Comparison of ENCODE assay signal across 8 cellular contexts in genomic region chr5:151426347-151426746, GRCh38. TPM values are rescaled to one million over a fixed set of nuclear protein-coding genes. Genes with fewer than 3 reads are reported as not detected.
A peak's percentile ranks its signal among the peaks of the same experiment; 100 is the strongest.
DNase-seq lines count a peak whose midpoint lies in the region; ATAC-seq and TF ChIP-seq lines count a peak whose summit lies in the region.
"Not testable (repeated sequence)": the region's sequence is repeated elsewhere in the genome, so short reads cannot be mapped to it uniquely, and the experiment has no call there.

No MANE protein-coding gene starts in this region.

- not testable (repeated sequence) for H3K9me3 ChIP-seq in Caco-2; Karpas-422 (ENCODE audit: low read length); WERI-Rb-1 (ENCODE audit: severe bottlenecking)

- DNase-seq in Caco-2 (peak; percentile 32 to 71), Karpas-422 (peak; percentile 29), NCI-H524 treated with DMSO at 0.1 percent for 48 hours (lab: John Stamatoyannopoulos, UW) (peak; percentile 8), NCI-H82 treated with DMSO at 0.1 percent for 48 hours (lab: John Stamatoyannopoulos, UW; ENCODE audit: unreplicated experiment) (peak; percentile 7), WERI-Rb-1 (peak; percentile 33), mesendoderm (peak; percentile 47)
- not testable (repeated sequence) for DNase-seq in glutamatergic neuron

- not testable (repeated sequence) for H3K36me3 ChIP-seq in Caco-2 (ENCODE audit: control insufficient read depth, insufficient read depth, low read length); Karpas-422 (ENCODE audit: insufficient read depth, low read length); WERI-Rb-1; mesendoderm (ENCODE audit: control insufficient read depth, insufficient read depth, low read length)

- not testable (repeated sequence) for BruUV-seq in Caco-2 (replicated peaks; lab: Mats Ljungman, UMichigan)

- H4K5ac ChIP-seq in mesendoderm (ENCODE audit: low read length) = not testable (repeated sequence)

- H3K18ac ChIP-seq in mesendoderm (ENCODE audit: low read length) = not testable (repeated sequence)

- H3K27ac Mint-ChIP-seq in Caco-2 (ENCODE audit: unreplicated experiment) = peak overlapping the region; percentile 34
- peak overlapping the region; percentile 75 for H3K27ac Mint-ChIP-seq in glutamatergic neuron (ENCODE audit: unreplicated experiment)
- H3K27ac Mint-ChIP-seq in stimulated activated memory B cell treated with anti-CD40 and anti-IgM and Interleukin-4, amounts not matched to agents 10 μg/mL and 1 μg/mL and 100 μg/mL, for 72 hours = peak overlapping the region; percentile 70

- peaks cover 21% of the 10 kb centered on the region for H3K4me1 ChIP-seq in Caco-2
- peaks cover 26% of the 10 kb centered on the region for H3K4me1 ChIP-seq in Karpas-422 (ENCODE audit: low read length)
- H3K4me1 ChIP-seq in mesendoderm (ENCODE audit: control insufficient read depth, low read depth, low read length) = not testable (repeated sequence)

- intact Hi-C loops in Caco-2 (cut with micrococcal nuclease; ENCODE audit: unreplicated experiment) = loop anchor here (2.0 kb wide), 1 partner anchor 42 kb away; no protein-coding TSS in a partner anchor

- H2BK5ac ChIP-seq in mesendoderm (ENCODE audit: low read length) = not testable (repeated sequence)

- peaks cover 26% of the 10 kb centered on the region for H3K4me1 Mint-ChIP-seq in Caco-2 (ENCODE audit: low read depth, unreplicated experiment)
- peaks cover 18% of the 10 kb centered on the region for H3K4me1 Mint-ChIP-seq in glutamatergic neuron (ENCODE audit: low read depth, unreplicated experiment)
- peaks cover 26% of the 10 kb centered on the region for H3K4me1 Mint-ChIP-seq in stimulated activated memory B cell treated with anti-CD40 and anti-IgM and Interleukin-4, amounts not matched to agents 10 μg/mL and 1 μg/mL and 100 μg/mL, for 72 hours

- H3K4me3 ChIP-seq in Caco-2 (ENCODE audit: low read depth, low read length); Karpas-422 (ENCODE audit: low read length); WERI-Rb-1 (ENCODE audit: low read depth, low read length); mesendoderm (ENCODE audit: low read length): not testable (repeated sequence)

- not testable (repeated sequence) for H2AK5ac ChIP-seq in mesendoderm (ENCODE audit: low read length)

- H3K9ac ChIP-seq in Karpas-422 (ENCODE audit: low read length); mesendoderm (ENCODE audit: low read length): not testable (repeated sequence)

- not testable (repeated sequence) for H4K20me1 ChIP-seq in Karpas-422 (ENCODE audit: insufficient read depth, low read depth, low read length)

- not testable (repeated sequence) for H2BK15ac ChIP-seq in mesendoderm (replicated peaks; ENCODE audit: low read depth)

- H3K9me2 ChIP-seq in Karpas-422 (replicated peaks; ENCODE audit: insufficient read depth, low read length) = not testable (repeated sequence)

- not testable (repeated sequence) for H3K4ac ChIP-seq in mesendoderm (ENCODE audit: low read depth, low read length)

- ATAC-seq in stimulated activated memory B cell treated with anti-CD40 and anti-IgM and Interleukin-4, amounts not matched to agents 10 μg/mL and 1 μg/mL and 100 μg/mL, for 72 hours = not testable (repeated sequence)

- not testable (repeated sequence) for H2AFZ ChIP-seq in Karpas-422 (ENCODE audit: low read length)

- TF ChIP-seq CTCF in Caco-2 (IDR thresholded peaks at IDR 0.05; ENCODE audit: insufficient read depth in 1 of 2, low read depth in 1 of 2, low read length in 1 of 2, severe bottlenecking in 1 of 2, unreplicated experiment in 1 of 2); WERI-Rb-1 (IDR thresholded peaks at IDR 0.05; ENCODE audit: low read depth, low read length); glutamatergic neuron (IDR thresholded peaks at IDR 0.05; ENCODE audit: partially characterized antibody, unreplicated experiment): not testable (repeated sequence)

- not testable (repeated sequence) for H3K27ac ChIP-seq in Karpas-422 (ENCODE audit: low read length); WERI-Rb-1; mesendoderm (ENCODE audit: low read depth, low read length)

- POLR2A ChIA-PET in Caco-2 (lab: Charles Lee) = not testable (repeated sequence)

- not testable (repeated sequence) for H3K79me1 ChIP-seq in mesendoderm (ENCODE audit: low read length)

- not testable (repeated sequence) for H3K36me3 Mint-ChIP-seq in Caco-2 (ENCODE audit: insufficient read depth, unreplicated experiment); glutamatergic neuron (ENCODE audit: unreplicated experiment); stimulated activated memory B cell treated with anti-CD40 and anti-IgM and Interleukin-4, amounts not matched to agents 10 μg/mL and 1 μg/mL and 100 μg/mL, for 72 hours

- not testable (repeated sequence) for H3K27me3 Mint-ChIP-seq in Caco-2 (ENCODE audit: insufficient read depth, unreplicated experiment); glutamatergic neuron (ENCODE audit: unreplicated experiment)
- peaks cover 29% of the 10 kb centered on the region for H3K27me3 Mint-ChIP-seq in stimulated activated memory B cell treated with anti-CD40 and anti-IgM and Interleukin-4, amounts not matched to agents 10 μg/mL and 1 μg/mL and 100 μg/mL, for 72 hours

- H2BK120ac ChIP-seq in mesendoderm (ENCODE audit: low read depth, low read length) = not testable (repeated sequence)

- not testable (repeated sequence) for H3K56ac ChIP-seq in mesendoderm (ENCODE audit: low read length)

- H3K4me3 Mint-ChIP-seq in Caco-2 (ENCODE audit: unreplicated experiment) = peak overlapping the region; percentile 22
- peak overlapping the region; percentile 43 for H3K4me3 Mint-ChIP-seq in glutamatergic neuron (ENCODE audit: unreplicated experiment)
- not testable (repeated sequence) for H3K4me3 Mint-ChIP-seq in stimulated activated memory B cell treated with anti-CD40 and anti-IgM and Interleukin-4, amounts not matched to agents 10 μg/mL and 1 μg/mL and 100 μg/mL, for 72 hours

- not testable (repeated sequence) for H3K9me3 Mint-ChIP-seq in Caco-2 (ENCODE audit: unreplicated experiment); glutamatergic neuron (ENCODE audit: unreplicated experiment); stimulated activated memory B cell treated with anti-CD40 and anti-IgM and Interleukin-4, amounts not matched to agents 10 μg/mL and 1 μg/mL and 100 μg/mL, for 72 hours

- not testable (repeated sequence) for H3K27me3 ChIP-seq in Caco-2 (replicated peaks; ENCODE audit: control insufficient read depth, insufficient read depth, low read length); Karpas-422 (ENCODE audit: low read length); WERI-Rb-1 (ENCODE audit: insufficient read depth, low read depth, severe bottlenecking); mesendoderm (ENCODE audit: insufficient read depth, low read length, poor library complexity)

- H3K79me2 ChIP-seq in Karpas-422 (ENCODE audit: low read length); mesendoderm (ENCODE audit: control insufficient read depth, insufficient read depth, low read length): not testable (repeated sequence)

- no CpG with 5 or more reads among the region's 6 CpGs for WGBS in mesendoderm (ENCODE audit: extremely low coverage, insufficient coverage, low lambda C conversion rate)

- CTCF ChIA-PET in Caco-2 (lab: Charles Lee) = not testable (repeated sequence)

- not testable (repeated sequence) for H3K23ac ChIP-seq in mesendoderm (ENCODE audit: low read length)

- not testable (repeated sequence) for H3K4me2 ChIP-seq in Karpas-422 (ENCODE audit: low read depth, low read length, poor library complexity, severe bottlenecking); mesendoderm (ENCODE audit: low read length)

- not testable (repeated sequence) for H4K8ac ChIP-seq in mesendoderm (ENCODE audit: low read depth, low read length)

RNA-seq across cellular contexts. Expression of gene SLC36A1, which starts 21.1 kb away (rescaled TPM):
- total RNA-seq in Caco-2 (2022) = 17.5 and 18.2 TPM in 2 replicates
- total RNA-seq in Karpas-422 (2014; rRNA removed; shearing (Covaris generic); ENCODE audit: low replicate concordance) = 8.4 and 12.7 TPM in 2 replicates
- total RNA-seq in glutamatergic neuron (ENCODE audit: unreplicated experiment) = 117 TPM
- 5.1 TPM for polyA plus RNA-seq in mesendoderm (2013, experiment 1 of 2)
- polyA plus RNA-seq in mesendoderm (2013, experiment 2 of 2) = 6.9 TPM
